11 cellular contexts compared by ENCODE assay signal in the genomic region with DNA sequence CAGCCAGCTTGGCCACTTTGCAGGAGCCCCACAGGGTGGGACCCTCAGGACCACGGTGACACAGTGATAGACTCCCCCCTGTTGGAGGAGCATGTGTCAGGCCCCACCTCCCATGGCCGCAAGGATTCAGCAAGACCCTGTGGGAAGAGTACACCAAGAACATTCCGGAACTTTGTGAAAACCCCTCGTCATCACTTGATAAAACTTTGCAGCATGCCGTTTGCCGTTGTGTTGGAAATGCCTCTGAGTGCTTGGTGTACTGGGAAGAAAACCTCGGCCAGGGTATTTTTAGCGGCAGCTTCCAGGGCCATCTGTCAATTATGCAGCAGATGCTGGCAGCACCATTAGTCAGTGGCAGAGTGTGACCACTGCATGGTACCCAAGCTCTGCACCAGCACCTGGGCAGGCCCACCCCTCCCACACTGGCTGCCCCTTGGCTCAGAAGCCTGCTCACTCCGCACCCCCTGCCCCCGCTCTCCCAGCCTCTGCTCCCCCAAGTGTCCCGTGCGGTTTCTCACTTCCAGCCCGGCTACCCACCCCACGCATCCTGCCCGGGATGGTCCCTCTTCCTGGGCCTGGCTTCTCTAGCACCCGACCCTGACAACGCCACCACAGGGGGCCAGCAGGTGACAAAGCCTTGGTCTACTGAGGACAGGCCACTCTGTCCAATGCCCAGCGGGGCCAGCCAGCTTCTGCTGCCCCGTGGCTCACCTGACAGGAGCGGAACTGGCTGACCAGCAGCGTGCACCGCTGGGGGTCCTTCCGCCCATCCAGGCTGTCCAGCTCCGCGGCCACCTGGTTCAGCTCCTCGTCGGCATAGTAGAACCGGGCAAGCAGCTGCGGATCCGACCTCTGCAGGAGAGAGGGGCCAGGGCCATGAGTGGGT.
DNase-seq lines count a peak whose midpoint lies in the region; ATAC-seq and TF ChIP-seq lines count a peak whose summit lies in the region.
"Had no signal": no experiment of that assay in that cellular context is flagged by ENCODE, and none has a peak within 500 bp of the region (broad histone marks: within the 10 kb centered on the region; RNA-seq: fewer than 3 reads in every experiment).

No MANE protein-coding gene starts in this region.

- H3K4me1 ChIP-seq in left ventricle myocardium inferior (peaks cover 16% of the 10 kb centered on the region), gastrocnemius medialis (peaks cover 6 to 9% of the 10 kb centered on the region in 2 donors), stomach (no peaks in the 10 kb centered on the region)
- H3K4me1 ChIP-seq: parathyroid adenoma had no signal

- H3K27ac ChIP-seq in WERI-Rb-1 (peak overlapping the region; percentile 58), left ventricle myocardium inferior (replicated peaks) (peak overlapping the region; percentile 75), gastrocnemius medialis (no peak overlapping the region), stomach (no peak overlapping the region)
- H3K27ac ChIP-seq: parathyroid adenoma had no signal

- DNase-seq in H7 (peak; percentile 67), WERI-Rb-1 (peak; percentile 65), left ventricle myocardium inferior (no peak), gastrocnemius medialis (peak in 1 of 2 donors; percentile 32), stomach (no peak), SK-N-DZ (ENCODE audit: low spot score) (no peak)
- DNase-seq: stimulated activated CD4-positive, alpha-beta T cell treated with anti-CD3 and anti-CD28 coated beads, Interleukin-2, amount 100 ng/mL, for 48 hours had no signal

- in situ Hi-C loops in gastrocnemius medialis (cut with MboI; ENCODE audit: low sequenced_read_pairs in 4 of 4), result no loop called here

- intact Hi-C loops in left ventricle myocardium inferior (cut with micrococcal nuclease) (no loop called here), gastrocnemius medialis (cut with DNase I; ENCODE audit: low total_unique reads) (no loop called here), stomach (cut with DNase I; ENCODE audit: low total_unique reads) (no loop called here)

- TF ChIP-seq EP300 in stomach (IDR thresholded peaks at IDR 0.05), result no peak

- TF ChIP-seq CTCF in WERI-Rb-1 (IDR thresholded peaks at IDR 0.05; ENCODE audit: low read depth, low read length) (no peak), left ventricle myocardium inferior (IDR thresholded peaks at IDR 0.05; ENCODE audit: borderline replicate concordance) (no peak), gastrocnemius medialis (IDR thresholded peaks at IDR 0.05 in 4 of 5, conservative IDR thresholded peaks at IDR 0.05 in 1 of 5) (no peak), stomach (IDR thresholded peaks at IDR 0.05) (no peak)

- WGBS in stomach, 5 donors, result 76 to 88% (median 82%) methylated on average over 22 to 30 of the region's 30 CpGs

- H3K4me3 ChIP-seq in H7 (ENCODE audit: insufficient read depth, low read depth, low read length) (no peak overlapping the region), WERI-Rb-1 (ENCODE audit: low read depth, low read length) (no peak overlapping the region), left ventricle myocardium inferior (no peak overlapping the region), gastrocnemius medialis (no peak overlapping the region), stomach (no peak overlapping the region)
- H3K4me3 ChIP-seq: lung had no signal

- TF ChIP-seq POLR2A in gastrocnemius medialis (IDR thresholded peaks at IDR 0.05) (no peak), stomach (IDR thresholded peaks at IDR 0.05) (no peak)

- H3K36me3 ChIP-seq in H7 (replicated peaks; ENCODE audit: control insufficient read depth, insufficient read depth, low read length), result no peaks in the 10 kb centered on the region
- H3K36me3 ChIP-seq in WERI-Rb-1, result no peaks in the 10 kb centered on the region
- H3K36me3 ChIP-seq in left ventricle myocardium inferior, result no peaks in the 10 kb centered on the region
- no peaks in the 10 kb centered on the region for H3K36me3 ChIP-seq in gastrocnemius medialis
- H3K36me3 ChIP-seq in stomach, result no peaks in the 10 kb centered on the region

- H3K27me3 ChIP-seq in H7 (ENCODE audit: control insufficient read depth, insufficient read depth, low read length) (no peaks in the 10 kb centered on the region), WERI-Rb-1 (ENCODE audit: insufficient read depth, low read depth, severe bottlenecking) (no peaks in the 10 kb centered on the region), left ventricle myocardium inferior (ENCODE audit: low read depth) (no peaks in the 10 kb centered on the region), gastrocnemius medialis (no peaks in the 10 kb centered on the region), stomach (no peaks in the 10 kb centered on the region)

- ATAC-seq in gastrocnemius medialis, result peak; percentile 82 to 85
- no peak for ATAC-seq in GM18873 (IDR thresholded peaks at IDR 0.05; ENCODE audit: low FRiP score, unreplicated experiment)
- ATAC-seq in GM21529 (IDR thresholded peaks at IDR 0.05; ENCODE audit: unreplicated experiment), result no peak

- H3K9me3 ChIP-seq in WERI-Rb-1 (ENCODE audit: severe bottlenecking), result no peaks in the 10 kb centered on the region
- no peaks in the 10 kb centered on the region for H3K9me3 ChIP-seq in left ventricle myocardium inferior (replicated peaks)
- no peaks in the 10 kb centered on the region for H3K9me3 ChIP-seq in gastrocnemius medialis
- no peaks in the 10 kb centered on the region for H3K9me3 ChIP-seq in stomach

Comparison
In these comparisons a context has a peak if more than half of its experiments do, and no peak if none do; other contexts are left out.
1. DNase-seq: peak in H7 (single experiment) and WERI-Rb-1 (single experiment); none in left ventricle myocardium inferior (single experiment), stomach (single experiment) and SK-N-DZ (single experiment).
2. H3K27ac ChIP-seq: peak in WERI-Rb-1 (single experiment) and left ventricle myocardium inferior (single experiment); none in gastrocnemius medialis (0 of 4) and stomach (0 of 5).
3. ATAC-seq: peak in gastrocnemius medialis (2 of 2); none in GM18873 (single experiment) and GM21529 (single experiment).